ENCODE assay signal across 1 cellular context in the genomic region with DNA sequence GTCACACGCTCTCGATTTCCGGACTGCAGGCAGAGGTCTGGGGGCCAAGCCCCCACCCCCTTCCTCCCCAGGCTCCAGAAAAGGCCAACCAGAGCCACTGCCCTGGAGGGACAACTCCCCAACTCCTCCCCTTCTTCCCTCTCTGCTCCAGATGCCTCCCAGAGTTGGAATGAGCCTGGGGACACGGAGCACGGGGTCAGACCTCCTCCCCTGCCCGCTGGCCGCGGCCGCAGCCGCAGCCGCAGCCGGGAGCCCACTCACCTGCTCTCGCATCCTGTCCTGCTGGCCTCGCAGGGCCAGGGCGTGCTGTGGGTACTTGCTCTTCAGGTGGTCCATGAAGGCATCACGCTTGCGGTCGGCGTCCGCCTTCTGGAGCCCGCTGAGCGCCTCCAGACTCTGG.
TF ChIP-seq lines count a peak whose summit lies in the region.

No MANE protein-coding gene starts in this region.

TF ChIP-seq in SK-N-SH, 30 proteins besides CTCF, POLR2A, EP300 and RAD21:
- TF ChIP-seq PBX3 (IDR thresholded peaks at IDR 0.05) (no peak), ZBTB33 (IDR thresholded peaks at IDR 0.05; ENCODE audit: borderline replicate concordance, low read depth) (no peak), NRF1 (IDR thresholded peaks at IDR 0.05; ENCODE audit: low read depth, low read length) (no peak), GABPA (IDR thresholded peaks at IDR 0.05; ENCODE audit: low read depth) (no peak)
- TF ChIP-seq, protein P1, sequence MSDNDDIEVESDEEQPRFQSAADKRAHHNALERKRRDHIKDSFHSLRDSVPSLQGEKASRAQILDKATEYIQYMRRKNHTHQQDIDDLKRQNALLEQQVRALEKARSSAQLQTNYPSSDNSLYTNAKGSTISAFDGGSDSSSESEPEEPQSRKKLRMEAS (IDR thresholded peaks at IDR 0.05; ENCODE audit: low read depth), result no peak
